23 cellular contexts compared by ENCODE assay signal in genomic region chr17:16622540-16623277, GRCh38.
"Had no signal": no experiment of that assay in that cellular context is flagged by ENCODE, and none has a peak within 500 bp of the region (broad histone marks: within the 10 kb centered on the region; RNA-seq: fewer than 3 reads in every experiment).

No MANE protein-coding gene starts in this region.

- H3K4me3 ChIP-seq: left ventricle myocardium inferior, lung, psoas muscle, thoracic aorta, transverse colon had no signal

- ATAC-seq: effector memory CD8-positive, alpha-beta T cell; foreskin keratinocyte; left cardiac atrium; naive thymus-derived CD4-positive, alpha-beta T cell; psoas muscle; sciatic nerve; stimulated activated naive B cell treated with anti-CD40 and anti-IgM and Interleukin-4, amounts not matched to agents 10 μg/mL and 1 μg/mL and 100 μg/mL, for 72 hours; stimulated activated naive CD8-positive, alpha-beta T cell treated with anti-CD3 and anti-CD28 coated beads, Interleukin-15, amount 100 ng/mL, for 72 hours had no signal

- H2AFZ ChIP-seq: parathyroid adenoma had no signal

- H3K79me2 ChIP-seq: parathyroid adenoma had no signal

- H3K27ac ChIP-seq: foreskin keratinocyte, left ventricle myocardium inferior, parathyroid adenoma, psoas muscle, thoracic aorta, transverse colon had no signal

- DNase-seq: effector memory CD8-positive, alpha-beta T cell; erythroblast; foreskin keratinocyte; kidney; left cardiac atrium; left ventricle myocardium inferior; mesendoderm; naive thymus-derived CD4-positive, alpha-beta T cell; nephron progenitor cell; psoas muscle; retina; stimulated activated CD4-positive, alpha-beta T cell treated with anti-CD3 and anti-CD28 coated beads, Interleukin-2, amount 100 ng/mL, for 24 hours; stimulated activated CD4-positive, alpha-beta T cell treated with anti-CD3 and anti-CD28 coated beads, Interleukin-4, amount 100 ng/mL, for 4 hours; stimulated activated naive B cell treated with anti-CD40 and anti-IgM and Interleukin-4, amounts not matched to agents 10 μg/mL and 1 μg/mL and 100 μg/mL, for 72 hours; stimulated activated naive CD8-positive, alpha-beta T cell treated with anti-CD3 and anti-CD28 coated beads, Interleukin-15, amount 100 ng/mL, for 72 hours; substantia nigra; transverse colon had no signal

- H3K27me3 ChIP-seq: foreskin keratinocyte, transverse colon had no signal

- H3K9ac ChIP-seq: parathyroid adenoma had no signal

- FAIRE-seq: colon, endothelial cell of umbilical vein, kidney had no signal

- H3K4me1 ChIP-seq: foreskin keratinocyte, left ventricle myocardium inferior, parathyroid adenoma, psoas muscle, transverse colon had no signal
